ENCODE assay signal across 13 cellular contexts in the genomic region with DNA sequence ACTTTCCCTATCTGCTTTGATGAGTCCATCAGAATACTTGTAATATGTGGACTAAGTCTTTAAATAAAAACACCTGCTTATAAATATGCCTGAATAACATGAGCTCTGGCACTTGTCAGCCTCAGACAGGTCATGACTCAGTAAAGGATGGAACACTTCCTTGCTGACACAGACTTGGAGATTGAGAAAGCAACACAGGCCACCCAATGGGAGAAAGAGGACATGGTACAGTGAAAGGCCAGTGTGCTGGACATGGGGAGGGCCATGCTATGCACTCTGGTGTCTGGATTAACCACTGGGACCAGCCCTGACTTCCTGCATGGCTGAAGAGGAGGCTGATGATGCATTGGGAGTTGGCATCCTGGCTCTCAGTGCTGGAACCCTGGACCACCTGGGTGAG.
DNase-seq lines count a peak whose midpoint lies in the region; ATAC-seq and TF ChIP-seq lines count a peak whose summit lies in the region.
"Had no signal": no experiment of that assay in that cellular context is flagged by ENCODE, and none has a peak within 500 bp of the region (broad histone marks: within the 10 kb centered on the region; RNA-seq: fewer than 3 reads in every experiment).

No MANE protein-coding gene starts in this region.

- DNase-seq in EL (peak; percentile 76), RPMI7951 (ENCODE audit: low read depth) (peak; percentile 81), fibroblast of mammary gland (ENCODE audit: low read depth) (peak; percentile 97), trophoblast cell (peak; percentile 23 to 24), SHP77 treated with DMSO at 0.1 percent for 48 hours (lab: John Stamatoyannopoulos, UW) (no peak), SW480 (ENCODE audit: low spot score) (no peak), GDM1 (lab: John Stamatoyannopoulos, UW) (no peak)
- DNase-seq: activated T-cell treated with anti-CD3 and anti-CD28 coated beads for 4 hours, midbrain, NCI-H2029, right lobe of liver had no signal

- no peaks in the 10 kb centered on the region for H3K79me1 ChIP-seq in trophoblast cell (ENCODE audit: low read length)

- no peak overlapping the region for H3K23ac ChIP-seq in trophoblast cell (ENCODE audit: low read length)

- no peak overlapping the region for H2BK120ac ChIP-seq in trophoblast cell (ENCODE audit: insufficient read depth, low read length, poor library complexity)

- peaks cover 0 to 2% of the 10 kb centered on the region in 2 experiments for H3K36me3 ChIP-seq in trophoblast cell (ENCODE audit: control insufficient read depth in 1 of 2, insufficient read depth in 2 of 2, low read length in 2 of 2)
- H3K36me3 ChIP-seq: right lobe of liver had no signal

- H4K12ac ChIP-seq in trophoblast cell (ENCODE audit: low read depth, low read length), result no peak overlapping the region

- H4K8ac ChIP-seq in trophoblast cell (ENCODE audit: low read depth, low read length), result no peak overlapping the region

- H2AFZ ChIP-seq in trophoblast cell (ENCODE audit: insufficient read depth, low read length, poor library complexity), result no peak overlapping the region

- no peak overlapping the region for H2BK12ac ChIP-seq in trophoblast cell (ENCODE audit: low read length)

- peaks cover 2% of the 10 kb centered on the region for H3K9me3 ChIP-seq in trophoblast cell (ENCODE audit: insufficient read depth, low read depth, low read length)
- H3K9me3 ChIP-seq: right lobe of liver had no signal

- TF ChIP-seq CTCF in fibroblast of mammary gland (conservative IDR thresholded peaks at IDR 0.05; ENCODE audit: control insufficient read depth, insufficient read depth, low read depth, low read length), result no peak

- H3K27me3 ChIP-seq in trophoblast cell (ENCODE audit: insufficient read depth, low read length), result no peaks in the 10 kb centered on the region
- H3K27me3 ChIP-seq: right lobe of liver had no signal

- H3K4me2 ChIP-seq in trophoblast cell (ENCODE audit: low read length), result no peak overlapping the region

- no peak overlapping the region for H3K4ac ChIP-seq in trophoblast cell (ENCODE audit: low read depth, low read length)

- no peak overlapping the region for H2BK5ac ChIP-seq in trophoblast cell (ENCODE audit: low read depth, low read length, poor library complexity)

- no peak overlapping the region for H2AK5ac ChIP-seq in trophoblast cell (ENCODE audit: low read length)

- peaks cover 0 to 8% of the 10 kb centered on the region in 2 experiments for H3K4me1 ChIP-seq in trophoblast cell (ENCODE audit: control insufficient read depth in 1 of 2, insufficient read depth in 2 of 2, low read length in 2 of 2)
- H3K4me1 ChIP-seq: right lobe of liver had no signal

- no peak overlapping the region for H3K27ac ChIP-seq in trophoblast cell (ENCODE audit: low read depth, low read length)
- H3K27ac ChIP-seq: right lobe of liver had no signal

- H3K14ac ChIP-seq in trophoblast cell (ENCODE audit: low read length), result no peak overlapping the region

- H3K9ac ChIP-seq in trophoblast cell (ENCODE audit: low read length), result no peak overlapping the region

- no peaks in the 10 kb centered on the region for H3K79me2 ChIP-seq in trophoblast cell (ENCODE audit: control insufficient read depth, insufficient read depth, low read length, poor library complexity)

- H4K91ac ChIP-seq in trophoblast cell (ENCODE audit: low read depth, low read length), result no peak overlapping the region

- H3K4me3 ChIP-seq in fibroblast of mammary gland (ENCODE audit: control insufficient read depth, low read depth, low read length) (no peak overlapping the region), trophoblast cell (ENCODE audit: low read depth, low read length) (no peak overlapping the region)
- H3K4me3 ChIP-seq: right lobe of liver had no signal

- no peak for ATAC-seq in HG02970 (IDR thresholded peaks at IDR 0.05; ENCODE audit: low FRiP score, unreplicated experiment)
- ATAC-seq: HepG2 had no signal

- no peak overlapping the region for H3K18ac ChIP-seq in trophoblast cell (ENCODE audit: low read length)

Comparison
In these comparisons a context has a peak if more than half of its experiments do, and no peak if none do; other contexts are left out.
1. DNase-seq: peak in EL (single experiment), RPMI7951 (single experiment), fibroblast of mammary gland (single experiment) and trophoblast cell (2 of 2); none in SHP77 treated with DMSO at 0.1 percent for 48 hours (single experiment), SW480 (single experiment) and GDM1 (single experiment).